Comparison of ENCODE assay signal across 17 cellular contexts in the genomic region with DNA sequence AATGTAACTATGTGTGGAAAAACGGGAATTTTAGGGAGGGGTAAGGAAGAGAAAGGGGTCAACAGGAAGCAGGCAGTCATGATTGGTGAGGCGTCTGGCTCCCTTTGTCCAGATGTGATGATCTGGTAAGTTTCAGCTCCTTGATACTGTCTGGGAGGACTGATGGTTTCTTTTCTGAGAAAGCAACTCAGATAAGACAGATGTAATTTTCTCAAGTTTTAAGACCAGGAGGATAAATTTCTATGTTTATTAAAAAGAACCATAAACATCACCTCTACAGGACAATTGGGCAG. TPM values are rescaled to one million over a fixed set of nuclear protein-coding genes. Genes with fewer than 3 reads are reported as not detected.
DNase-seq lines count a peak whose midpoint lies in the region; ATAC-seq, FAIRE-seq and TF ChIP-seq lines count a peak whose summit lies in the region.
"Had no signal": no experiment of that assay in that cellular context is flagged by ENCODE, and none has a peak within 500 bp of the region (broad histone marks: within the 10 kb centered on the region; RNA-seq: fewer than 3 reads in every experiment).

No MANE protein-coding gene starts in this region.

- H3K4me3 Mint-ChIP-seq in activated naive CD4-positive, alpha-beta T cell treated with anti-CD3 and anti-CD28 coated beads, Interleukin-2, amount 50 U/mL, for 24 hours = no peak overlapping the region
- no peak overlapping the region for H3K4me3 Mint-ChIP-seq in activated naive CD4-positive, alpha-beta T cell treated with anti-CD3 and anti-CD28 coated beads for 36 hours
- no peak overlapping the region for H3K4me3 Mint-ChIP-seq in stimulated activated naive B cell treated with anti-CD40 and anti-IgM and Interleukin-4, amounts not matched to agents 10 μg/mL and 1 μg/mL and 100 μg/mL, for 72 hours
- H3K4me3 Mint-ChIP-seq: activated CD4-positive, alpha-beta T cell treated with anti-CD3 and anti-CD28 coated beads, Interleukin-2, amount 10 ng/mL, durations not matched to agents 24 days and 14 days had no signal

- H3K27ac ChIP-seq in OCI-LY7 (ENCODE audit: low read depth, low read length, poor library complexity, severe bottlenecking) = peak overlapping the region; percentile 58
- peak overlapping the region; percentile 60 to 66 for H3K27ac ChIP-seq in esophagus (ENCODE audit: low read depth in 2 of 2, low read length in 1 of 2)
- no peak overlapping the region for H3K27ac ChIP-seq in pancreas

- H3K27me3 Mint-ChIP-seq in activated naive CD4-positive, alpha-beta T cell treated with anti-CD3 and anti-CD28 coated beads, Interleukin-2, amount 50 U/mL, for 24 hours = no peaks in the 10 kb centered on the region
- no peaks in the 10 kb centered on the region for H3K27me3 Mint-ChIP-seq in activated naive CD4-positive, alpha-beta T cell treated with anti-CD3 and anti-CD28 coated beads for 36 hours (ENCODE audit: low read depth)
- no peaks in the 10 kb centered on the region for H3K27me3 Mint-ChIP-seq in stimulated activated naive B cell treated with anti-CD40 and anti-IgM and Interleukin-4, amounts not matched to agents 10 μg/mL and 1 μg/mL and 100 μg/mL, for 72 hours
- H3K27me3 Mint-ChIP-seq: activated CD4-positive, alpha-beta T cell treated with anti-CD3 and anti-CD28 coated beads, Interleukin-2, amount 10 ng/mL, durations not matched to agents 24 days and 14 days had no signal

- peak overlapping the region; percentile 57 for H3K4me2 ChIP-seq in OCI-LY7 (ENCODE audit: low read length)

- no peaks in the 10 kb centered on the region for H4K20me1 ChIP-seq in OCI-LY7 (ENCODE audit: insufficient read depth, low read length)

- FAIRE-seq in pancreas (lab: Jason Lieb, UNC) = no peak

- H3K4me1 Mint-ChIP-seq in activated naive CD4-positive, alpha-beta T cell treated with anti-CD3 and anti-CD28 coated beads, Interleukin-2, amount 50 U/mL, for 24 hours = peaks cover 52% of the 10 kb centered on the region
- H3K4me1 Mint-ChIP-seq in activated naive CD4-positive, alpha-beta T cell treated with anti-CD3 and anti-CD28 coated beads for 36 hours (ENCODE audit: low read depth) = peaks cover 51% of the 10 kb centered on the region
- peaks cover 37 to 56% of the 10 kb centered on the region in 2 donors for H3K4me1 Mint-ChIP-seq in stimulated activated naive B cell treated with anti-CD40 and anti-IgM and Interleukin-4, amounts not matched to agents 10 μg/mL and 1 μg/mL and 100 μg/mL, for 72 hours

- TF ChIP-seq CTCF in OCI-LY7 (conservative IDR thresholded peaks at IDR 0.05; ENCODE audit: low read length) (no peak), pancreas (IDR thresholded peaks at IDR 0.05) (no peak)

- H3K27ac Mint-ChIP-seq in activated naive CD4-positive, alpha-beta T cell treated with anti-CD3 and anti-CD28 coated beads, Interleukin-2, amount 50 U/mL, for 24 hours = peak overlapping the region; percentile 76
- no peak overlapping the region for H3K27ac Mint-ChIP-seq in activated naive CD4-positive, alpha-beta T cell treated with anti-CD3 and anti-CD28 coated beads for 36 hours
- peak overlapping the region; percentile 31 for H3K27ac Mint-ChIP-seq in stimulated activated naive B cell treated with anti-CD40 and anti-IgM and Interleukin-4, amounts not matched to agents 10 μg/mL and 1 μg/mL and 100 μg/mL, for 72 hours

- CTCF ChIA-PET in activated naive CD4-positive, alpha-beta T cell treated with anti-CD3 and anti-CD28 coated beads for 36 hours (lab: Charles Lee) = interaction anchor here (1.1 kb wide), 1 partner anchor 209 kb away, joined by 3 read pairs; a partner anchor contains a TSS
- CTCF ChIA-PET in OCI-LY7 (lab: Charles Lee; ENCODE audit: unreplicated experiment) = interaction anchor here (0.6 kb wide), 1 partner anchor 24 kb away, joined by 3 read pairs; no protein-coding TSS in a partner anchor

- H3K9me3 Mint-ChIP-seq in activated naive CD4-positive, alpha-beta T cell treated with anti-CD3 and anti-CD28 coated beads, Interleukin-2, amount 50 U/mL, for 24 hours = no peaks in the 10 kb centered on the region
- H3K9me3 Mint-ChIP-seq in activated naive CD4-positive, alpha-beta T cell treated with anti-CD3 and anti-CD28 coated beads for 36 hours = no peaks in the 10 kb centered on the region
- peaks cover 0 to 5% of the 10 kb centered on the region in 2 donors for H3K9me3 Mint-ChIP-seq in stimulated activated naive B cell treated with anti-CD40 and anti-IgM and Interleukin-4, amounts not matched to agents 10 μg/mL and 1 μg/mL and 100 μg/mL, for 72 hours
- H3K9me3 Mint-ChIP-seq: activated CD4-positive, alpha-beta T cell treated with anti-CD3 and anti-CD28 coated beads, Interleukin-2, amount 10 ng/mL, durations not matched to agents 24 days and 14 days had no signal

- WGBS in esophagus, 2 donors = 50 to 60% methylated on average over 2 of the region's 2 CpGs
- 76 to 86% methylated on average over 2 of the region's 2 CpGs for WGBS in pancreas, 2 donors

- peaks cover 5% of the 10 kb centered on the region for H3K36me3 ChIP-seq in OCI-LY7 (ENCODE audit: insufficient read depth, low read length)
- no peaks in the 10 kb centered on the region for H3K36me3 ChIP-seq in esophagus (ENCODE audit: control insufficient read depth in 2 of 2, insufficient read depth in 2 of 2, low read length in 1 of 2)
- no peaks in the 10 kb centered on the region for H3K36me3 ChIP-seq in pancreas

- intact Hi-C loops in activated naive CD4-positive, alpha-beta T cell treated with anti-CD3 and anti-CD28 coated beads for 36 hours (cut with micrococcal nuclease) = no loop called here
- intact Hi-C loops in OCI-LY7 (cut with micrococcal nuclease; ENCODE audit: unreplicated experiment) = no loop called here
- intact Hi-C loops in pancreas (cut with DNase I) = no loop called here

- H3K9me3 ChIP-seq in OCI-LY7 (ENCODE audit: low read length) (peaks cover 18% of the 10 kb centered on the region; the same call in 1 of the 2 replicates), esophagus (ENCODE audit: control insufficient read depth in 2 of 2, insufficient read depth in 1 of 2, low read depth in 1 of 2, low read length in 1 of 2) (peaks cover 0 to 2% of the 10 kb centered on the region in 2 donors), pancreas (no peaks in the 10 kb centered on the region)

- H2AFZ ChIP-seq in OCI-LY7 (ENCODE audit: low read length) = peak overlapping the region; percentile 87; the same call in 1 of the 2 replicates

- POLR2A ChIA-PET in OCI-LY7 (lab: Charles Lee) = interaction anchor here (0.6 to 1.5 kb wide), 2 partner anchors 10 to 288 kb away, joined by 5 to 6 read pairs; no protein-coding TSS in a partner anchor

- no peak overlapping the region for H3K4me3 ChIP-seq in OCI-LY7 (ENCODE audit: low read depth, low read length, poor library complexity, severe bottlenecking)
- H3K4me3 ChIP-seq in esophagus (ENCODE audit: low read depth in 1 of 2, low read length in 2 of 2) = no peak overlapping the region
- no peak overlapping the region for H3K4me3 ChIP-seq in pancreas

- no peaks in the 10 kb centered on the region for H3K27me3 ChIP-seq in esophagus (ENCODE audit: control insufficient read depth in 1 of 2, insufficient read depth in 2 of 2, low read length in 2 of 2)
- no peaks in the 10 kb centered on the region for H3K27me3 ChIP-seq in pancreas

- H3K79me2 ChIP-seq in OCI-LY7 (ENCODE audit: insufficient read depth, low read depth, low read length) = no peaks in the 10 kb centered on the region

- H3K4me1 ChIP-seq in OCI-LY7 (ENCODE audit: insufficient read depth, low read length, poor library complexity, severe bottlenecking) (peaks cover 69% of the 10 kb centered on the region), esophagus (ENCODE audit: control insufficient read depth in 2 of 2, insufficient read depth in 2 of 2, low read length in 1 of 2) (peaks cover 0 to 6% of the 10 kb centered on the region in 2 donors), pancreas (peaks cover 0 to 15% (median 4%) of the 10 kb centered on the region in 3 donors)

- no peak for DNase-seq in activated naive CD4-positive, alpha-beta T cell treated with anti-CD3 and anti-CD28 coated beads for 36 hours
- DNase-seq in OCI-LY7 (ENCODE audit: low spot score) = no peak
- DNase-seq in stimulated activated naive B cell treated with anti-CD40 and anti-IgM and Interleukin-4, amounts not matched to agents 10 μg/mL and 1 μg/mL and 100 μg/mL, for 72 hours = no peak
- no peak for DNase-seq in pancreas
- DNase-seq: activated CD4-positive, alpha-beta T cell treated with anti-CD3 and anti-CD28 coated beads, Interleukin-2, amount 10 ng/mL, durations not matched to agents 24 days and 14 days; activated T-cell treated with anti-CD3 and anti-CD28 coated beads, Interleukin-2, amount 50 U/mL, for 48 hours; aorta; DMS153; HCEC 1CT; NCI-H187 treated with DMSO at 0.1 percent for 48 hours; NCI-H524; stimulated activated naive CD8-positive, alpha-beta T cell treated with anti-CD3 and anti-CD28 coated beads, Interleukin-15, Interleukin-2, amounts not matched to agents 100 U/mL and 50 U/mL, for 24 hours; T-helper 2 cell had no signal

- no TSS peak for BruUV-seq in OCI-LY7 (replicated peaks; lab: Mats Ljungman, UMichigan)

- no peaks in the 10 kb centered on the region for H3K9me2 ChIP-seq in OCI-LY7 (ENCODE audit: insufficient read depth, low read length)

- peaks cover 2% of the 10 kb centered on the region for H3K36me3 Mint-ChIP-seq in activated naive CD4-positive, alpha-beta T cell treated with anti-CD3 and anti-CD28 coated beads, Interleukin-2, amount 50 U/mL, for 24 hours
- no peaks in the 10 kb centered on the region for H3K36me3 Mint-ChIP-seq in activated naive CD4-positive, alpha-beta T cell treated with anti-CD3 and anti-CD28 coated beads for 36 hours (ENCODE audit: low read depth)
- peaks cover 0 to 4% of the 10 kb centered on the region in 2 donors for H3K36me3 Mint-ChIP-seq in stimulated activated naive B cell treated with anti-CD40 and anti-IgM and Interleukin-4, amounts not matched to agents 10 μg/mL and 1 μg/mL and 100 μg/mL, for 72 hours

- no peak for ATAC-seq in stimulated activated naive B cell treated with anti-CD40 and anti-IgM and Interleukin-4, amounts not matched to agents 10 μg/mL and 1 μg/mL and 100 μg/mL, for 72 hours (replicated peaks)
- ATAC-seq in HG03520 (IDR thresholded peaks at IDR 0.05; ENCODE audit: unreplicated experiment) (no peak), GM18520 (IDR thresholded peaks at IDR 0.05; ENCODE audit: unreplicated experiment) (no peak), pancreas (no peak)
- ATAC-seq: stimulated activated naive CD8-positive, alpha-beta T cell treated with anti-CD3 and anti-CD28 coated beads, Interleukin-15, Interleukin-2, amounts not matched to agents 100 U/mL and 50 U/mL, for 24 hours had no signal

RNA-seq across cellular contexts. Expression of a gene that starts 21.9 kb away (rescaled TPM):
- 1 to 10 TPM; 6.6 to 8.0 TPM for total RNA-seq in activated naive CD4-positive, alpha-beta T cell treated with anti-CD3 and anti-CD28 coated beads for 36 hours
- total RNA-seq in OCI-LY7 (2014; rRNA removed; shearing (Covaris generic)) = 14.1 and 20.1 TPM in 2 replicates
- 12.6 and 15.2 TPM in 2 replicates for total RNA-seq in OCI-LY7 (2022)
- 1 to 10 TPM; 4.4 to 4.7 TPM for polyA plus RNA-seq in esophagus
- 1 to 10 TPM; 3.5 to 6.1 (median 4.8) TPM for total RNA-seq in pancreas
- 1 to 10 TPM; 4.7 to 8.4 TPM for polyA plus RNA-seq in pancreas

Comparison
In these comparisons a context has a peak if more than half of its experiments do, and no peak if none do; other contexts are left out.
1. H3K27ac ChIP-seq: peak in OCI-LY7 (single experiment) and esophagus (2 of 2); none in pancreas (0 of 4).